Comparison of ENCODE assay signal across 1 cellular context in genomic region chr14:23435540-23436326, GRCh38.
TF ChIP-seq lines count a peak whose summit lies in the region.

Gene MYH7, minus strand, starts transcription at chr14:23435660. Its CDS starts 1,928 bp downstream, at chr14:23433732.

TF ChIP-seq in WTC11, 78 proteins besides CTCF, POLR2A, EP300 and RAD21 (continued from another document):
- no peak for TF ChIP-seq ATF6 (CRISPR knock-in tag; IDR thresholded peaks at IDR 0.05)
- no peak for TF ChIP-seq ATF1 (CRISPR knock-in tag; IDR thresholded peaks at IDR 0.05)
- TF ChIP-seq FOXK1 (CRISPR knock-in tag; IDR thresholded peaks at IDR 0.05), result no peak
- TF ChIP-seq GABPB1 (CRISPR knock-in tag; IDR thresholded peaks at IDR 0.05), result no peak
- TF ChIP-seq ZNF512 (CRISPR knock-in tag; IDR thresholded peaks at IDR 0.05; ENCODE audit: borderline replicate concordance), result no peak
- TF ChIP-seq ETV6 (CRISPR knock-in tag; IDR thresholded peaks at IDR 0.05), result no peak
- TF ChIP-seq CREB1 (CRISPR knock-in tag; IDR thresholded peaks at IDR 0.05), result no peak
- no peak for TF ChIP-seq GRHL2 (CRISPR knock-in tag; IDR thresholded peaks at IDR 0.05; ENCODE audit: insufficient replicate concordance, severe bottlenecking)
